ENCODE assay signal across 33 cellular contexts in genomic region chr6:80269331-80269730, GRCh38.
"Had no signal": no experiment of that assay in that cellular context is flagged by ENCODE, and none has a peak within 500 bp of the region (broad histone marks: within the 10 kb centered on the region; RNA-seq: fewer than 3 reads in every experiment).

No MANE protein-coding gene starts in this region.

- ATAC-seq: activated CD8-positive, alpha-beta T cell treated with anti-CD3 and anti-CD28 coated beads, Interleukin-2, amount 10 ng/mL, durations not matched to agents 7 days and 5 days; activated naive CD4-positive, alpha-beta T cell treated with anti-CD3 and anti-CD28 coated beads, Interleukin-2, amount 50 U/mL, for 72 hours; PC-3; Right ventricle myocardium inferior had no signal

- H3K9me3 Mint-ChIP-seq: activated CD4-positive, alpha-beta T cell treated with anti-CD3 and anti-CD28 coated beads, Interleukin-2, amount 10 ng/mL, durations not matched to agents 7 days and 5 days; activated naive CD4-positive, alpha-beta T cell treated with anti-CD3 and anti-CD28 coated beads, Interleukin-2, amount 50 U/mL, for 72 hours; activated T-helper 2 cell treated with anti-CD3 and anti-CD28 coated beads, Interferon-gamma antibody, Interleukin-2, Interleukin-4, amounts not matched to agents 10 μg/mL and 5 μg/mL and 100 μg/mL, durations not matched to agents 14 hours and 24 hours and 36 hours had no signal

- H3K4me3 Mint-ChIP-seq: activated CD4-positive, alpha-beta T cell treated with anti-CD3 and anti-CD28 coated beads, Interleukin-2, amount 10 ng/mL, durations not matched to agents 7 days and 5 days; activated CD8-positive, alpha-beta T cell treated with anti-CD3 and anti-CD28 coated beads, Interleukin-2, amount 10 ng/mL, durations not matched to agents 7 days and 5 days; activated naive CD4-positive, alpha-beta T cell treated with anti-CD3 and anti-CD28 coated beads for 36 hours; activated T-cell treated with anti-CD3 and anti-CD28 coated beads, Interleukin-2, amount 50 U/mL, for 24 hours had no signal

- H3K27me3 Mint-ChIP-seq: activated CD4-positive, alpha-beta T cell treated with anti-CD3 and anti-CD28 coated beads, Interleukin-2, amount 10 ng/mL, durations not matched to agents 7 days and 5 days; activated T-cell treated with anti-CD3 and anti-CD28 coated beads, Interleukin-2, amount 50 U/mL, for 24 hours had no signal

- H3K27ac ChIP-seq: adrenal gland, breast epithelium, KMS-11, Peyer's patch, RWPE1, VCaP had no signal

- H3K4me1 Mint-ChIP-seq: activated CD4-positive, alpha-beta T cell treated with anti-CD3 and anti-CD28 coated beads, Interleukin-2, amount 10 ng/mL, durations not matched to agents 7 days and 5 days had no signal

- H3K27me3 ChIP-seq: adrenal gland, breast epithelium, Peyer's patch had no signal

- H3K36me3 ChIP-seq: adrenal gland, Peyer's patch had no signal

- H3K4me3 ChIP-seq: adrenal gland, breast epithelium, Peyer's patch had no signal

- H3K9me3 ChIP-seq: adrenal gland, breast epithelium, Peyer's patch had no signal

- H3K27ac Mint-ChIP-seq: activated CD4-positive, alpha-beta T cell treated with anti-CD3 and anti-CD28 coated beads, Interleukin-2, amount 10 ng/mL, durations not matched to agents 7 days and 5 days; activated CD8-positive, alpha-beta T cell treated with anti-CD3 and anti-CD28 coated beads, Interleukin-2, amount 10 ng/mL, durations not matched to agents 7 days and 5 days; activated naive CD4-positive, alpha-beta T cell treated with anti-CD3 and anti-CD28 coated beads for 36 hours; activated naive CD4-positive, alpha-beta T cell treated with anti-CD3 and anti-CD28 coated beads, Interleukin-2, amount 50 U/mL, for 72 hours; activated T-cell treated with anti-CD3 and anti-CD28 coated beads, Interleukin-2, amount 50 U/mL, for 24 hours; activated T-helper 2 cell treated with anti-CD3 and anti-CD28 coated beads, Interferon-gamma antibody, Interleukin-2, Interleukin-4, amounts not matched to agents 10 μg/mL and 5 μg/mL and 100 μg/mL, durations not matched to agents 14 hours and 24 hours and 36 hours had no signal

- H3K9ac ChIP-seq: KMS-11 had no signal

- H3K4me1 ChIP-seq: adrenal gland, breast epithelium, Peyer's patch had no signal

- DNase-seq: activated CD4-positive, alpha-beta T cell treated with anti-CD3 and anti-CD28 coated beads for 1 hour; activated CD4-positive, alpha-beta T cell treated with anti-CD3 and anti-CD28 coated beads, Interleukin-2, amount 10 ng/mL, durations not matched to agents 7 days and 5 days; activated CD4-positive, alpha-beta T cell treated with anti-CD3 and anti-CD28 coated beads, Interleukin-2, amount 50 U/mL, for 48 hours; activated CD4-positive, CD25-positive, alpha-beta regulatory T cell; activated CD8-positive, alpha-beta T cell treated with anti-CD3 and anti-CD28 coated beads, Interleukin-2, amount 10 ng/mL, durations not matched to agents 7 days and 5 days; activated gamma-delta T cell treated with Interleukin-2 at 50 U/mL for 16 hours; activated naive CD4-positive, alpha-beta T cell treated with anti-CD3 and anti-CD28 coated beads for 36 hours; activated T-cell treated with anti-CD3 and anti-CD28 coated beads, Interleukin-2, amount 50 U/mL, for 24 hours; adrenal gland; NCI-H1092 treated with DMSO at 0.1 percent for 48 hours; NCI-H1417; NCI-H146; NCI-H187; NCI-H2029 treated with DMSO at 0.1 percent for 48 hours; NCI-H2107; NCI-H2171; NCI-H510A; NCI-H526; NCI-H748 treated with DMSO at 0.1 percent for 48 hours; PC-3; Peyer's patch; SIG-M5; SW 1271; T-helper 1 cell; T-helper 2 cell; T-helper 9 cell had no signal

- H3K4me2 ChIP-seq: KMS-11 had no signal
